In the genomic region with DNA sequence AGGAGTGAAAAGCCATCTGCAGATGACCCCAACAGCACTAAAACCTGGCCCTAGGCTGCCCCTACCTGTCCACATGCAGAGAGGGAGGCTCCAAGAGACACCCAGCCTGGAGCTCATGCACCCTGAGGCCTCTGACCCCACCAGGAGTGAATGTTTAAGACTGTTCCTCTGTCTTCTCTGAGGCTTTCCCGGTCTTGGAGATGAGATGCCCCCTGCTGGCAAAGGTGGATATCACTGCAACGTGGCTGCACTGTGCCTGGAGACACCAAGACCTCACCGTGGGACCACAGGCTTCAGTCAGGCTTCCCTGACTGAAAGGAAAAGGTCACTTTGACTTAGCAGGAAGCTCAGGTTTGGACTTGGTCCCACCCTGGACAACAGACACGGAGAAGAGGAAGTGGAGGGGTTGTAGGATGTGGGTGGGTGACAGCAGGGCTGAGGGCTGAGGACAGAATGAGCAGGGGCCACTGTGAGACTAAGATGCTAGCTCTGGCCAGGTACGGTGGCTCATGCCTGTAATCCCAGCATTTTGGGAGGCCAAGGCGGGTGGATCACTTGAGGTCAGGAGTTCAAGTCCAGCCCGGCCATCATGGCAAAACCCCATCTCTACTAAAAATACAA, we compare ENCODE assay signal across 8 cellular contexts. TPM values are rescaled to one million over a fixed set of nuclear protein-coding genes. Genes with fewer than 3 reads are reported as not detected.
A peak's percentile ranks its signal among the peaks of the same experiment; 100 is the strongest.
DNase-seq lines count a peak whose midpoint lies in the region; ATAC-seq and TF ChIP-seq lines count a peak whose summit lies in the region.
"Not testable (repeated sequence)": the region's sequence is repeated elsewhere in the genome, so short reads cannot be mapped to it uniquely, and the experiment has no call there.

No MANE protein-coding gene starts in this region.

- H3K27ac Mint-ChIP-seq in brain (peak overlapping the region; percentile 44 to 96 (median 88)), immature natural killer cell (peak overlapping the region in 3 of 6 donors; percentile 32 to 92 (median 62))

- H3K36me3 Mint-ChIP-seq in brain, immature natural killer cell: not testable (repeated sequence)

- H3K4me3 Mint-ChIP-seq in brain (peak overlapping the region in 3 of 5 experiments; percentile 30 to 66 (median 57)), immature natural killer cell (peak overlapping the region in 1 of 5 donors; percentile 57)

- ATAC-seq in GM18870 (IDR thresholded peaks at IDR 0.05; ENCODE audit: unreplicated experiment) (peak; percentile 78), HG03045 (IDR thresholded peaks at IDR 0.05; ENCODE audit: unreplicated experiment) (peak; percentile 74)
- ATAC-seq in activated CD4-positive, CD25-positive, alpha-beta regulatory T cell treated with anti-CD3 and anti-CD28 coated beads, Interleukin-2, amount 50 U/mL, for 24 hours, result peak; percentile 53 to 54

- DNase-seq in AG10803 (ENCODE audit: low read depth), result peak; percentile 64
- DNase-seq in NCI-H2227 treated with DMSO at 0.1 percent for 48 hours (lab: John Stamatoyannopoulos, UW), result peak; percentile 35
- DNase-seq in immature natural killer cell, result peak; percentile 33 to 50 (median 43)
- DNase-seq in stimulated activated CD4-positive, alpha-beta T cell treated with anti-CD3 and anti-CD28 coated beads, Interleukin-12 subunit alpha, Interleukin-12 subunit beta, amount 100 ng/mL, for 4 hours, result peak; percentile 45

- H3K9me3 Mint-ChIP-seq in brain, result peaks cover 0 to 15% (median 0%) of the 10 kb centered on the region in 5 experiments
- H3K9me3 Mint-ChIP-seq in immature natural killer cell, result not testable (repeated sequence)

- peaks cover 33% of the 10 kb centered on the region for H3K4me1 Mint-ChIP-seq in brain
- peaks cover 16 to 21% of the 10 kb centered on the region in 2 donors for H3K4me1 Mint-ChIP-seq in immature natural killer cell

- TF ChIP-seq CTCF in AG10803 (conservative IDR thresholded peaks at IDR 0.05; ENCODE audit: low read length) (peak; percentile 64), brain (conservative IDR thresholded peaks at IDR 0.05) (peak; percentile 38 to 63)

- not testable (repeated sequence) for H3K4me3 ChIP-seq in AG10803 (ENCODE audit: low read length)

- not testable (repeated sequence) for H3K27me3 Mint-ChIP-seq in brain; immature natural killer cell (ENCODE audit: low read depth in 3 of 3)

RNA-seq across cellular contexts. Expression of gene FAM156A, which starts 31.8 kb away (rescaled TPM):
- polyA plus RNA-seq in brain (ENCODE audit: insufficient read depth, low read depth, low replicate concordance) (8.4 TPM), immature natural killer cell (1 to 10 TPM; 4.6 to 6.4 (median 5.6) TPM)

RNA-seq across cellular contexts. Expression of gene GPR173, which starts 58.5 kb away (rescaled TPM):
- polyA plus RNA-seq in brain (ENCODE audit: insufficient read depth, low read depth, low replicate concordance), result 26.3 TPM
- polyA plus RNA-seq in immature natural killer cell, result not detected

Comparison
In these comparisons a context has a peak if more than half of its experiments do, and no peak if none do; other contexts are left out.
1. RNA of gene GPR173, which starts 58.5 kb away (polyA plus RNA-seq): 26.3 TPM in brain (single experiment); not detected in immature natural killer cell; every median in the first group is over 10 times any median in the second.
2. Peak in every context shown above with its lines, with median percentiles within 50 percentile points of each other: DNase-seq and ATAC-seq.